27 cellular contexts compared by ENCODE assay signal in genomic region chr22:29683536-29683935, GRCh38. TPM values are rescaled to one million over a fixed set of nuclear protein-coding genes. Genes with fewer than 3 reads are reported as not detected.
"Had no signal": no experiment of that assay in that cellular context is flagged by ENCODE, and none has a peak within 500 bp of the region (broad histone marks: within the 10 kb centered on the region; RNA-seq: fewer than 3 reads in every experiment).

No MANE protein-coding gene starts in this region.

- H3K4me1 ChIP-seq: psoas muscle, right lobe of liver, transverse colon, upper lobe of right lung, uterus had no signal

- H3K9me3 ChIP-seq: ovary, psoas muscle, right lobe of liver, sigmoid colon, stomach, thoracic aorta, tibial artery, transverse colon, upper lobe of right lung, uterus had no signal

- DNase-seq: naive B cell; naive thymus-derived CD8-positive, alpha-beta T cell; nephron progenitor cell; occipital lobe; ovary; psoas muscle; right cardiac atrium; right lobe of liver; sigmoid colon; small intestine; stimulated activated CD4-positive, alpha-beta T cell treated with anti-CD3 and anti-CD28 coated beads, Interleukin-15, amount 100 ng/mL, for 24 hours; stimulated activated CD4-positive, alpha-beta T cell treated with anti-CD3 and anti-CD28 coated beads, Interleukin-2, amount 100 ng/mL, for 24 hours; stimulated activated CD4-positive, alpha-beta T cell treated with anti-CD3 and anti-CD28 coated beads, Interleukin-2, amount 100 ng/mL, for 48 hours; stimulated activated CD4-positive, alpha-beta T cell treated with anti-CD3 and anti-CD28 coated beads, Interleukin-4, amount 100 ng/mL, for 24 hours; stimulated activated naive B cell treated with anti-CD40 and anti-IgM and Interleukin-4, amounts not matched to agents 10 μg/mL and 1 μg/mL and 100 μg/mL, for 72 hours; stimulated activated naive CD4-positive, alpha-beta T cell treated with Interleukin-2 at 50 U/mL for 16 hours; stomach; tibial artery; transverse colon; upper lobe of right lung; uterus had no signal

- H3K27me3 ChIP-seq: ovary, right lobe of liver, sigmoid colon, stomach, tibial artery, transverse colon, upper lobe of right lung, uterus had no signal

- H3K36me3 ChIP-seq: ovary, uterus had no signal

- H2AFZ ChIP-seq: parathyroid adenoma had no signal

- H3K27ac ChIP-seq: ovary, parathyroid adenoma, psoas muscle, right lobe of liver, stomach, thoracic aorta, tibial artery, transverse colon, upper lobe of right lung, uterus had no signal

- H3K4me3 ChIP-seq: ovary, psoas muscle, right lobe of liver, sigmoid colon, stomach, thoracic aorta, tibial artery, transverse colon, upper lobe of right lung, uterus had no signal

- H3K9ac ChIP-seq: parathyroid adenoma had no signal

RNA-seq across cellular contexts. Expression of gene CABP7, which starts 36.3 kb away (rescaled TPM):
- total RNA-seq: neural crest cell, osteoblast, psoas muscle, right cardiac atrium, right lobe of liver, skeletal muscle tissue, stomach, subcutaneous adipose tissue, transverse colon, upper lobe of right lung had no signal
